11 cellular contexts compared by ENCODE assay signal in genomic region chr5:58071566-58071965, GRCh38.
DNase-seq lines count a peak whose midpoint lies in the region; ATAC-seq, FAIRE-seq and TF ChIP-seq lines count a peak whose summit lies in the region.
"Had no signal": no experiment of that assay in that cellular context is flagged by ENCODE, and none has a peak within 500 bp of the region (broad histone marks: within the 10 kb centered on the region; RNA-seq: fewer than 3 reads in every experiment).

No MANE protein-coding gene starts in this region.

- peak in 1 of 2 experiments; percentile 33; a peak in 2 of 4 replicates for TF ChIP-seq RAD21 in K562 (CRISPR knock-in tag; conservative IDR thresholded peaks at IDR 0.05 in 1 of 2, IDR thresholded peaks at IDR 0.05 in 1 of 2)

- in situ Hi-C loops in K562 (cut with MboI): no loop called here
- in situ Hi-C loops in gastrocnemius medialis (cut with MboI; ENCODE audit: low sequenced_read_pairs in 4 of 4): no loop called here
- in situ Hi-C loops in brain microvascular endothelial cell (cut with HindIII; ENCODE audit: low pct_ligation_motif_present, low sequenced_read_pairs): no loop called here

- no peaks in the 10 kb centered on the region for H4K20me1 ChIP-seq in K562 (replicated peaks; ENCODE audit: control insufficient read depth, insufficient read depth, low read length)

- H3K9me3 ChIP-seq in K562 (replicated peaks; ENCODE audit: control insufficient read depth, insufficient read depth, low read depth, low read length) (no peaks in the 10 kb centered on the region), gastrocnemius medialis (no peaks in the 10 kb centered on the region)

- no peak overlapping the region for H3K9ac ChIP-seq in K562 (ENCODE audit: insufficient read depth in 1 of 2, low read depth in 2 of 2, low read length in 2 of 2)
- H3K9ac ChIP-seq: KMS-11 had no signal

- FAIRE-seq in K562 (lab: Jason Lieb, UNC): peak; percentile 78

- CTCF ChIA-PET in K562 (lab: Yijun Ruan, JAX; ENCODE audit: low intra/inter-chr PET ratio): no interaction called here

- H3K27ac ChIP-seq in K562 (ENCODE audit: extremely low read depth, low read depth, low read length) (peak overlapping the region; percentile 49; the same call in 2 of the 3 replicates), gastrocnemius medialis (peak overlapping the region; percentile 41 to 70 (median 54)), brain microvascular endothelial cell (no peak overlapping the region)
- H3K27ac ChIP-seq: KMS-11 had no signal

- ATAC-seq in K562 (peak; percentile 88), gastrocnemius medialis (peak; percentile 86 to 88), GM19351 (IDR thresholded peaks at IDR 0.05; ENCODE audit: unreplicated experiment) (no peak)

- H3K4me1 ChIP-seq in K562 (replicated peaks in 1 of 2; ENCODE audit: control insufficient read depth in 2 of 2, insufficient read depth in 2 of 2, low read length in 2 of 2) (no peaks in the 10 kb centered on the region), gastrocnemius medialis (peaks cover 20 to 32% of the 10 kb centered on the region in 2 donors)

- 0% methylated on average over 4 of the region's 4 CpGs for WGBS in K562 (ENCODE audit: insufficient coverage, low coverage, missing lambda C conversion rate)

- H3K79me2 ChIP-seq in K562 (ENCODE audit: control insufficient read depth, insufficient read depth, low read length): no peaks in the 10 kb centered on the region

- DNase-seq in NCI-H748 (lab: John Stamatoyannopoulos, UW; ENCODE audit: unreplicated experiment) (peak; percentile 95), K562 (ENCODE audit: extremely low read depth in 1 of 4, low spot score in 3 of 4) (peak in 2 of 4 experiments; percentile 43 to 68), iPS-NIHi7 (ENCODE audit: extremely low spot score) (peak; percentile 29), gastrocnemius medialis (peak in 1 of 2 donors; percentile 13), brain microvascular endothelial cell (no peak), GM10266 (ENCODE audit: extremely low spot score) (no peak)
- DNase-seq: CD4-positive, alpha-beta T cell; NCI-H2029; stimulated activated naive CD4-positive, alpha-beta T cell treated with Interleukin-2 at 50 U/mL for 16 hours had no signal

- TF ChIP-seq CTCF in K562 (IDR thresholded peaks at IDR 0.05 in 2 of 3, conservative IDR thresholded peaks at IDR 0.05 in 1 of 3; ENCODE audit: insufficient read depth in 2 of 3, low read depth in 1 of 3, low read length in 3 of 3): no peak
- TF ChIP-seq CTCF in gastrocnemius medialis (IDR thresholded peaks at IDR 0.05 in 4 of 5, conservative IDR thresholded peaks at IDR 0.05 in 1 of 5): no peak
- TF ChIP-seq CTCF in brain microvascular endothelial cell (IDR thresholded peaks at IDR 0.05; ENCODE audit: low read depth, low read length, missing control alignments): no peak
- TF ChIP-seq CTCF in GM10266 (IDR thresholded peaks at IDR 0.05; ENCODE audit: control insufficient read depth, insufficient read depth, low read depth, missing control alignments): no peak

- POLR2A ChIA-PET in K562 (lab: Yijun Ruan, JAX): no interaction called here

- no peak overlapping the region for H3K4me3 ChIP-seq in K562
- H3K4me3 ChIP-seq in gastrocnemius medialis: no peak overlapping the region
- no peak overlapping the region for H3K4me3 ChIP-seq in brain microvascular endothelial cell (ENCODE audit: low read depth, low read length)

- H3K36me3 ChIP-seq in K562 (ENCODE audit: control insufficient read depth, insufficient read depth, low read length) (no peaks in the 10 kb centered on the region), gastrocnemius medialis (no peaks in the 10 kb centered on the region), brain microvascular endothelial cell (replicated peaks) (no peaks in the 10 kb centered on the region)

- H3K9me1 ChIP-seq in K562 (ENCODE audit: control insufficient read depth, insufficient read depth, low read length): no peaks in the 10 kb centered on the region

- peak overlapping the region; percentile 26; the same call in 1 of the 2 replicates for H3K4me2 ChIP-seq in K562 (ENCODE audit: insufficient read depth, low read length)
- H3K4me2 ChIP-seq: KMS-11 had no signal

- no peaks in the 10 kb centered on the region for H3K27me3 ChIP-seq in K562 (ENCODE audit: control insufficient read depth in 2 of 2, insufficient read depth in 2 of 2, low read length in 2 of 2)
- H3K27me3 ChIP-seq in gastrocnemius medialis: no peaks in the 10 kb centered on the region
- no peaks in the 10 kb centered on the region for H3K27me3 ChIP-seq in brain microvascular endothelial cell (replicated peaks)

- intact Hi-C loops in K562 (cut with micrococcal nuclease): loop anchor here (10.0 kb wide), 1 partner anchor 117 kb away; no protein-coding TSS in a partner anchor
- intact Hi-C loops in gastrocnemius medialis (cut with DNase I; ENCODE audit: low total_unique reads): no loop called here

- no peak for TF ChIP-seq EP300 in K562 (IDR thresholded peaks at IDR 0.05; ENCODE audit: low read length)

- BruUV-seq in K562 (replicated peaks; lab: Mats Ljungman, UMichigan): no TSS peak

- TF ChIP-seq POLR2A in K562 (conservative IDR thresholded peaks at IDR 0.05): no peak
- no peak for TF ChIP-seq POLR2A in gastrocnemius medialis (IDR thresholded peaks at IDR 0.05)

- H2AFZ ChIP-seq in K562 (ENCODE audit: low read depth, low read length): peak overlapping the region; percentile 80

TF ChIP-seq in K562, 482 proteins besides CTCF, POLR2A, EP300 and RAD21 (continues in another document):
- TF ChIP-seq NFE2 (IDR thresholded peaks at IDR 0.05; ENCODE audit: low read depth): no peak
- TF ChIP-seq PRPF4 (IDR thresholded peaks at IDR 0.05; ENCODE audit: insufficient read depth, low read depth, low read length, poor library complexity, severe bottlenecking): no peak
- TF ChIP-seq TAF7 (tag; IDR thresholded peaks at IDR 0.05): no peak
- no peak for TF ChIP-seq FOXA1 (IDR thresholded peaks at IDR 0.05; ENCODE audit: borderline replicate concordance)
- TF ChIP-seq SOX6 (IDR thresholded peaks at IDR 0.05): peak; percentile 67
- TF ChIP-seq USF2 (CRISPR knock-in tag; IDR thresholded peaks at IDR 0.05): no peak
- no peak for TF ChIP-seq EWSR1 (IDR thresholded peaks at IDR 0.05; ENCODE audit: borderline replicate concordance, low read depth, partially characterized antibody)

Comparison
In these comparisons a context has a peak if more than half of its experiments do, and no peak if none do; other contexts are left out.
1. DNase-seq: peak in NCI-H748 (single experiment) and iPS-NIHi7 (single experiment); none in brain microvascular endothelial cell (single experiment) and GM10266 (single experiment).